Comparison of ENCODE assay signal across 1 cellular context in the genomic region with DNA sequence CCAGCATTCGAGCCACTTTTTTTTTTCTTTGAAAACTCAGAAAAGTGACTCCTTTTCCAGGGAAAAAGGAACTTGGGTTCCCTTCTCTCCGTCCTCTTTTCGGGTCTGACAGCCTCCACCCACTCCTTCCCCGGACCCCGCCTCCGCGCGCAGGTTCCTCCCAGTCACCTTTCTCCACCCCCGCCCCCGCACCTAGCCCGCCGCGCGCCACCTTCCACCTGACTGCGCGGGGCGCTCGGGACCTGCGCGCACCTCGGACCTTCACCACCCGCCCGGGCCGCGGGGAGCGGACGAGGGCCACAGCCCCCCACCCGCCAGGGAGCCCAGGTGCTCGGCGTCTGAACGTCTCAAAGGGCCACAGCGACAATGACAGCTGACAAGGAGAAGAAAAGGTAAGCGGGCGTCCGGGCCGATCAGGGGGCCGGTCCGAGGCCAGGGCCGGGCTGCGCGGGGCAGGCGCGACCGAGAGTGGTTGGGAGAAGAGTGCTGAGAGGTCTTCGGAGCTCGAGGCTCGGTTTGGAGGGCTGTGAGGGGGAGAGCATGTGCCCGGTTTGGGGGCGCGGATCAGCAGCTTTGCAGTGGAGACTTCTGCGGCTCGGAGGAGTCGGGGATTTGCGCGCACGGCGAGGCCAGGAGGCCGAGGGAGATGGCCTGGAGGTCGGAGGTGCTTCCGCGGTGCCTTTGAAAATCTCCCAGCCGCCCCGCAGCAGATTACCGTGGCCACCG.
TF ChIP-seq lines count a peak whose summit lies in the region.

No MANE protein-coding gene starts in this region.

TF ChIP-seq in HepG2, 621 proteins besides CTCF, POLR2A, EP300 and RAD21 (continued from another document and continues in another):
- TF ChIP-seq, protein P1, sequence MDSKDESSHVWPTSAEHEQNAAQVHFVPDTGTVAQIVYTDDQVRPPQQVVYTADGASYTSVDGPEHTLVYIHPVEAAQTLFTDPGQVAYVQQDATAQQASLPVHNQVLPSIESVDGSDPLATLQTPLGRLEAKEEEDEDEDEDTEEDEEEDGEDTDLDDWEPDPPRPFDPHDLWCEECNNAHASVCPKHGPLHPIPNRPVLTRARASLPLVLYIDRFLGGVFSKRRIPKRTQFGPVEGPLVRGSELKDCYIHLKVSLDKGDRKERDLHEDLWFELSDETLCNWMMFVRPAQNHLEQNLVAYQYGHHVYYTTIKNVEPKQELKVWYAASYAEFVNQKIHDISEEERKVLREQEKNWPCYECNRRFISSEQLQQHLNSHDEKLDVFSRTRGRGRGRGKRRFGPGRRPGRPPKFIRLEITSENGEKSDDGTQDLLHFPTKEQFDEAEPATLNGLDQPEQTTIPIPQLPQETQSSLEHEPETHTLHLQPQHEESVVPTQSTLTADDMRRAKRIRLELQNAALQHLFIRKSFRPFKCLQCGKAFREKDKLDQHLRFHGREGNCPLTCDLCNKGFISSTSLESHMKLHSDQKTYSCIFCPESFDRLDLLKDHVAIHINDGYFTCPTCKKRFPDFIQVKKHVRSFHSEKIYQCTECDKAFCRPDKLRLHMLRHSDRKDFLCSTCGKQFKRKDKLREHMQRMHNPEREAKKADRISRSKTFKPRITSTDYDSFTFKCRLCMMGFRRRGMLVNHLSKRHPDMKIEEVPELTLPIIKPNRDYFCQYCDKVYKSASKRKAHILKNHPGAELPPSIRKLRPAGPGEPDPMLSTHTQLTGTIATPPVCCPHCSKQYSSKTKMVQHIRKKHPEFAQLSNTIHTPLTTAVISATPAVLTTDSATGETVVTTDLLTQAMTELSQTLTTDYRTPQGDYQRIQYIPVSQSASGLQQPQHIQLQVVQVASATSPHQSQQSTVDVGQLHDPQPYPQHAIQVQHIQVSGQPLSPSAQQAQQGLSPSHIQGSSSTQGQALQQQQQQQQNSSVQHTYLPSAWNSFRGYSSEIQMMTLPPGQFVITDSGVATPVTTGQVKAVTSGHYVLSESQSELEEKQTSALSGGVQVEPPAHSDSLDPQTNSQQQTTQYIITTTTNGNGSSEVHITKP (CRISPR knock-in tag; IDR thresholded peaks at IDR 0.05; ENCODE audit: low read depth) = no peak
- TF ChIP-seq MYNN (CRISPR knock-in tag; IDR thresholded peaks at IDR 0.05; ENCODE audit: low read depth) = no peak
- TF ChIP-seq EED (CRISPR knock-in tag; IDR thresholded peaks at IDR 0.05) = no peak
- TF ChIP-seq, protein P2, sequence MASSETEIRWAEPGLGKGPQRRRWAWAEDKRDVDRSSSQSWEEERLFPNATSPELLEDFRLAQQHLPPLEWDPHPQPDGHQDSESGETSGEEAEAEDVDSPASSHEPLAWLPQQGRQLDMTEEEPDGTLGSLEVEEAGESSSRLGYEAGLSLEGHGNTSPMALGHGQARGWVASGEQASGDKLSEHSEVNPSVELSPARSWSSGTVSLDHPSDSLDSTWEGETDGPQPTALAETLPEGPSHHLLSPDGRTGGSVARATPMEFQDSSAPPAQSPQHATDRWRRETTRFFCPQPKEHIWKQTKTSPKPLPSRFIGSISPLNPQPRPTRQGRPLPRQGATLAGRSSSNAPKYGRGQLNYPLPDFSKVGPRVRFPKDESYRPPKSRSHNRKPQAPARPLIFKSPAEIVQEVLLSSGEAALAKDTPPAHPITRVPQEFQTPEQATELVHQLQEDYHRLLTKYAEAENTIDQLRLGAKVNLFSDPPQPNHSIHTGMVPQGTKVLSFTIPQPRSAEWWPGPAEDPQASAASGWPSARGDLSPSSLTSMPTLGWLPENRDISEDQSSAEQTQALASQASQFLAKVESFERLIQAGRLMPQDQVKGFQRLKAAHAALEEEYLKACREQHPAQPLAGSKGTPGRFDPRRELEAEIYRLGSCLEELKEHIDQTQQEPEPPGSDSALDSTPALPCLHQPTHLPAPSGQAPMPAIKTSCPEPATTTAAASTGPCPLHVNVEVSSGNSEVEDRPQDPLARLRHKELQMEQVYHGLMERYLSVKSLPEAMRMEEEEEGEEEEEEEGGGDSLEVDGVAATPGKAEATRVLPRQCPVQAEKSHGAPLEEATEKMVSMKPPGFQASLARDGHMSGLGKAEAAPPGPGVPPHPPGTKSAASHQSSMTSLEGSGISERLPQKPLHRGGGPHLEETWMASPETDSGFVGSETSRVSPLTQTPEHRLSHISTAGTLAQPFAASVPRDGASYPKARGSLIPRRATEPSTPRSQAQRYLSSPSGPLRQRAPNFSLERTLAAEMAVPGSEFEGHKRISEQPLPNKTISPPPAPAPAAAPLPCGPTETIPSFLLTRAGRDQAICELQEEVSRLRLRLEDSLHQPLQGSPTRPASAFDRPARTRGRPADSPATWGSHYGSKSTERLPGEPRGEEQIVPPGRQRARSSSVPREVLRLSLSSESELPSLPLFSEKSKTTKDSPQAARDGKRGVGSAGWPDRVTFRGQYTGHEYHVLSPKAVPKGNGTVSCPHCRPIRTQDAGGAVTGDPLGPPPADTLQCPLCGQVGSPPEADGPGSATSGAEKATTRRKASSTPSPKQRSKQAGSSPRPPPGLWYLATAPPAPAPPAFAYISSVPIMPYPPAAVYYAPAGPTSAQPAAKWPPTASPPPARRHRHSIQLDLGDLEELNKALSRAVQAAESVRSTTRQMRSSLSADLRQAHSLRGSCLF (CRISPR knock-in tag; IDR thresholded peaks at IDR 0.05; ENCODE audit: borderline replicate concordance) = peak; percentile 43; the same call in 1 of the 2 replicates
- peak; percentile 86 for TF ChIP-seq ZBTB38 (CRISPR knock-in tag; IDR thresholded peaks at IDR 0.05)
- no peak for TF ChIP-seq KAT2B (IDR thresholded peaks at IDR 0.05; ENCODE audit: borderline replicate concordance, low read depth, low read length)
- no peak for TF ChIP-seq SYNCRIP (IDR thresholded peaks at IDR 0.05; ENCODE audit: insufficient read depth, low read depth, low read length)
- no peak for TF ChIP-seq ZNF224 (CRISPR knock-in tag; IDR thresholded peaks at IDR 0.05)
- TF ChIP-seq KMT2A (CRISPR knock-in tag; IDR thresholded peaks at IDR 0.05) = peak; percentile 78
- TF ChIP-seq, protein P3, sequence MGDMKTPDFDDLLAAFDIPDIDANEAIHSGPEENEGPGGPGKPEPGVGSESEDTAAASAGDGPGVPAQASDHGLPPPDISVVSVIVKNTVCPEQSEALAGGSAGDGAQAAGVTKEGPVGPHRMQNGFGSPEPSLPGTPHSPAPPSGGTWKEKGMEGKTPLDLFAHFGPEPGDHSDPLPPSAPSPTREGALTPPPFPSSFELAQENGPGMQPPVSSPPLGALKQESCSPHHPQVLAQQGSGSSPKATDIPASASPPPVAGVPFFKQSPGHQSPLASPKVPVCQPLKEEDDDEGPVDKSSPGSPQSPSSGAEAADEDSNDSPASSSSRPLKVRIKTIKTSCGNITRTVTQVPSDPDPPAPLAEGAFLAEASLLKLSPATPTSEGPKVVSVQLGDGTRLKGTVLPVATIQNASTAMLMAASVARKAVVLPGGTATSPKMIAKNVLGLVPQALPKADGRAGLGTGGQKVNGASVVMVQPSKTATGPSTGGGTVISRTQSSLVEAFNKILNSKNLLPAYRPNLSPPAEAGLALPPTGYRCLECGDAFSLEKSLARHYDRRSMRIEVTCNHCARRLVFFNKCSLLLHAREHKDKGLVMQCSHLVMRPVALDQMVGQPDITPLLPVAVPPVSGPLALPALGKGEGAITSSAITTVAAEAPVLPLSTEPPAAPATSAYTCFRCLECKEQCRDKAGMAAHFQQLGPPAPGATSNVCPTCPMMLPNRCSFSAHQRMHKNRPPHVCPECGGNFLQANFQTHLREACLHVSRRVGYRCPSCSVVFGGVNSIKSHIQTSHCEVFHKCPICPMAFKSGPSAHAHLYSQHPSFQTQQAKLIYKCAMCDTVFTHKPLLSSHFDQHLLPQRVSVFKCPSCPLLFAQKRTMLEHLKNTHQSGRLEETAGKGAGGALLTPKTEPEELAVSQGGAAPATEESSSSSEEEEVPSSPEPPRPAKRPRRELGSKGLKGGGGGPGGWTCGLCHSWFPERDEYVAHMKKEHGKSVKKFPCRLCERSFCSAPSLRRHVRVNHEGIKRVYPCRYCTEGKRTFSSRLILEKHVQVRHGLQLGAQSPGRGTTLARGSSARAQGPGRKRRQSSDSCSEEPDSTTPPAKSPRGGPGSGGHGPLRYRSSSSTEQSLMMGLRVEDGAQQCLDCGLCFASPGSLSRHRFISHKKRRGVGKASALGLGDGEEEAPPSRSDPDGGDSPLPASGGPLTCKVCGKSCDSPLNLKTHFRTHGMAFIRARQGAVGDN (CRISPR knock-in tag; IDR thresholded peaks at IDR 0.05) = peak; percentile 58
- TF ChIP-seq PHF20 (CRISPR knock-in tag; IDR thresholded peaks at IDR 0.05) = 0 out of 2 replicates have a peak, but pooled peaks have one; percentile 15
- TF ChIP-seq RFX5 (IDR thresholded peaks at IDR 0.05; ENCODE audit: low read depth, low read length) = 0 out of 2 replicates have a peak, but pooled peaks have one; percentile 5
- TF ChIP-seq, protein P4, sequence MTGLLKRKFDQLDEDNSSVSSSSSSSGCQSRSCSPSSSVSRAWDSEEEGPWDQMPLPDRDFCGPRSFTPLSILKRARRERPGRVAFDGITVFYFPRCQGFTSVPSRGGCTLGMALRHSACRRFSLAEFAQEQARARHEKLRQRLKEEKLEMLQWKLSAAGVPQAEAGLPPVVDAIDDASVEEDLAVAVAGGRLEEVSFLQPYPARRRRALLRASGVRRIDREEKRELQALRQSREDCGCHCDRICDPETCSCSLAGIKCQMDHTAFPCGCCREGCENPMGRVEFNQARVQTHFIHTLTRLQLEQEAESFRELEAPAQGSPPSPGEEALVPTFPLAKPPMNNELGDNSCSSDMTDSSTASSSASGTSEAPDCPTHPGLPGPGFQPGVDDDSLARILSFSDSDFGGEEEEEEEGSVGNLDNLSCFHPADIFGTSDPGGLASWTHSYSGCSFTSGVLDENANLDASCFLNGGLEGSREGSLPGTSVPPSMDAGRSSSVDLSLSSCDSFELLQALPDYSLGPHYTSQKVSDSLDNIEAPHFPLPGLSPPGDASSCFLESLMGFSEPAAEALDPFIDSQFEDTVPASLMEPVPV (CRISPR knock-in tag; IDR thresholded peaks at IDR 0.05) = no peak
- TF ChIP-seq, protein P5, sequence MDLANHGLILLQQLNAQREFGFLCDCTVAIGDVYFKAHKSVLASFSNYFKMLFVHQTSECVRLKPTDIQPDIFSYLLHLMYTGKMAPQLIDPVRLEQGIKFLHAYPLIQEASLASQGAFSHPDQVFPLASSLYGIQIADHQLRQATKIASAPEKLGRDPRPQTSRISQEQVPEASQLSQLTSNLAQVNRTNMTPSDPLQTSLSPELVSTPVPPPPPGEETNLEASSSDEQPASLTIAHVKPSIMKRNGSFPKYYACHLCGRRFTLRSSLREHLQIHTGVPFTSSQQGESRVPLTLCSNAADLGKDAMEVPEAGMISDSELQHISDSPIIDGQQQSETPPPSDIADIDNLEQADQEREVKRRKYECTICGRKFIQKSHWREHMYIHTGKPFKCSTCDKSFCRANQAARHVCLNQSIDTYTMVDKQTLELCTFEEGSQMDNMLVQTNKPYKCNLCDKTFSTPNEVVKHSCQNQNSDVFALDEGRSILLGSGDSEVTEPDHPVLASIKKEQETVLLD (CRISPR knock-in tag; IDR thresholded peaks at IDR 0.05; ENCODE audit: low read depth) = peak; percentile 40; the same call in 1 of the 2 replicates
- no peak for TF ChIP-seq PAX8 (CRISPR knock-in tag; IDR thresholded peaks at IDR 0.05; ENCODE audit: borderline replicate concordance)
- peak; percentile 71; the same call in 1 of the 2 replicates for TF ChIP-seq ZNF772 (CRISPR knock-in tag; IDR thresholded peaks at IDR 0.05)
- TF ChIP-seq RBM39 (IDR thresholded peaks at IDR 0.05; ENCODE audit: low read depth, low read length, poor library complexity, severe bottlenecking) = peak; percentile 95
- TF ChIP-seq EZH2 (conservative IDR thresholded peaks at IDR 0.05; ENCODE audit: low read depth, low read length) = no peak
- TF ChIP-seq ZNF274 (CRISPR knock-in tag; IDR thresholded peaks at IDR 0.05) = peak; percentile 73; the same call in 1 of the 2 replicates
- TF ChIP-seq KLF16 (CRISPR knock-in tag; IDR thresholded peaks at IDR 0.05) = peak in 1 of 2 experiments; percentile 83; a peak in 2 of 4 replicates
- no peak for TF ChIP-seq HCFC1 (IDR thresholded peaks at IDR 0.05; ENCODE audit: low read depth, low read length)
- TF ChIP-seq, protein P6, sequence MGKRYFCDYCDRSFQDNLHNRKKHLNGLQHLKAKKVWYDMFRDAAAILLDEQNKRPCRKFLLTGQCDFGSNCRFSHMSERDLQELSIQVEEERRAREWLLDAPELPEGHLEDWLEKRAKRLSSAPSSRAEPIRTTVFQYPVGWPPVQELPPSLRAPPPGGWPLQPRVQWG (CRISPR knock-in tag; IDR thresholded peaks at IDR 0.05; ENCODE audit: borderline replicate concordance, low read depth) = no peak
- TF ChIP-seq ZFP41 (CRISPR knock-in tag; IDR thresholded peaks at IDR 0.05; ENCODE audit: borderline replicate concordance) = no peak
- peak; percentile 89; the same call in 1 of the 2 replicates for TF ChIP-seq ZNF451 (CRISPR knock-in tag; IDR thresholded peaks at IDR 0.05)
- TF ChIP-seq ZNF83 (CRISPR knock-in tag; IDR thresholded peaks at IDR 0.05; ENCODE audit: borderline replicate concordance) = no peak
- TF ChIP-seq KDM6A (CRISPR knock-in tag; IDR thresholded peaks at IDR 0.05; ENCODE audit: low read depth) = no peak
- no peak for TF ChIP-seq ZNF782 (CRISPR knock-in tag; IDR thresholded peaks at IDR 0.05; ENCODE audit: borderline replicate concordance)
- TF ChIP-seq TMF1 (CRISPR knock-in tag; IDR thresholded peaks at IDR 0.05; ENCODE audit: low read depth) = no peak
- no peak for TF ChIP-seq PTBP1 (IDR thresholded peaks at IDR 0.05; ENCODE audit: low read depth, low read length, poor library complexity, severe bottlenecking)
- TF ChIP-seq, protein P7, sequence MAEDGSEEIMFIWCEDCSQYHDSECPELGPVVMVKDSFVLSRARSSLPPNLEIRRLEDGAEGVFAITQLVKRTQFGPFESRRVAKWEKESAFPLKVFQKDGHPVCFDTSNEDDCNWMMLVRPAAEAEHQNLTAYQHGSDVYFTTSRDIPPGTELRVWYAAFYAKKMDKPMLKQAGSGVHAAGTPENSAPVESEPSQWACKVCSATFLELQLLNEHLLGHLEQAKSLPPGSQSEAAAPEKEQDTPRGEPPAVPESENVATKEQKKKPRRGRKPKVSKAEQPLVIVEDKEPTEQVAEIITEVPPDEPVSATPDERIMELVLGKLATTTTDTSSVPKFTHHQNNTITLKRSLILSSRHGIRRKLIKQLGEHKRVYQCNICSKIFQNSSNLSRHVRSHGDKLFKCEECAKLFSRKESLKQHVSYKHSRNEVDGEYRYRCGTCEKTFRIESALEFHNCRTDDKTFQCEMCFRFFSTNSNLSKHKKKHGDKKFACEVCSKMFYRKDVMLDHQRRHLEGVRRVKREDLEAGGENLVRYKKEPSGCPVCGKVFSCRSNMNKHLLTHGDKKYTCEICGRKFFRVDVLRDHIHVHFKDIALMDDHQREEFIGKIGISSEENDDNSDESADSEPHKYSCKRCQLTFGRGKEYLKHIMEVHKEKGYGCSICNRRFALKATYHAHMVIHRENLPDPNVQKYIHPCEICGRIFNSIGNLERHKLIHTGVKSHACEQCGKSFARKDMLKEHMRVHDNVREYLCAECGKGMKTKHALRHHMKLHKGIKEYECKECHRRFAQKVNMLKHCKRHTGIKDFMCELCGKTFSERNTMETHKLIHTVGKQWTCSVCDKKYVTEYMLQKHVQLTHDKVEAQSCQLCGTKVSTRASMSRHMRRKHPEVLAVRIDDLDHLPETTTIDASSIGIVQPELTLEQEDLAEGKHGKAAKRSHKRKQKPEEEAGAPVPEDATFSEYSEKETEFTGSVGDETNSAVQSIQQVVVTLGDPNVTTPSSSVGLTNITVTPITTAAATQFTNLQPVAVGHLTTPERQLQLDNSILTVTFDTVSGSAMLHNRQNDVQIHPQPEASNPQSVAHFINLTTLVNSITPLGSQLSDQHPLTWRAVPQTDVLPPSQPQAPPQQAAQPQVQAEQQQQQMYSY (CRISPR knock-in tag; IDR thresholded peaks at IDR 0.05) = no peak
- no peak; the same call in 1 of the 2 replicates for TF ChIP-seq KLF15 (CRISPR knock-in tag; IDR thresholded peaks at IDR 0.05; ENCODE audit: borderline replicate concordance)
- no peak for TF ChIP-seq HNF4G (IDR thresholded peaks at IDR 0.05; ENCODE audit: borderline replicate concordance, low read depth, low read length)
- TF ChIP-seq HNF4G (CRISPR knock-in tag; IDR thresholded peaks at IDR 0.05; ENCODE audit: borderline replicate concordance, low read depth) = no peak; the same call in 1 of the 2 replicates
- TF ChIP-seq ZNF350 (CRISPR knock-in tag; IDR thresholded peaks at IDR 0.05; ENCODE audit: borderline replicate concordance, low read depth) = peak; percentile 45; the same call in 1 of the 2 replicates
- no peak; the same call in none of the 2 replicates for TF ChIP-seq ZSCAN21 (CRISPR knock-in tag; IDR thresholded peaks at IDR 0.05; ENCODE audit: borderline replicate concordance)
